9 cellular contexts compared by ENCODE assay signal in genomic region chr18:12309683-12310198, GRCh38. TPM values are rescaled to one million over a fixed set of nuclear protein-coding genes. Genes with fewer than 3 reads are reported as not detected.
DNase-seq lines count a peak whose midpoint lies in the region; ATAC-seq, FAIRE-seq and TF ChIP-seq lines count a peak whose summit lies in the region.
"Had no signal": no experiment of that assay in that cellular context is flagged by ENCODE, and none has a peak within 500 bp of the region (broad histone marks: within the 10 kb centered on the region; RNA-seq: fewer than 3 reads in every experiment).

No MANE protein-coding gene starts in this region.

- no peak overlapping the region for H3K27ac Mint-ChIP-seq in activated CD4-positive, alpha-beta memory T cell treated with anti-CD3 and anti-CD28 coated beads, Interleukin-2, amount 10 ng/mL, durations not matched to agents 7 days and 5 days
- no peak overlapping the region for H3K27ac Mint-ChIP-seq in activated CD4-positive, alpha-beta memory T cell treated with anti-CD3 and anti-CD28 coated beads for 36 hours
- no peak overlapping the region for H3K27ac Mint-ChIP-seq in activated naive CD4-positive, alpha-beta T cell treated with anti-CD3 and anti-CD28 coated beads, Interleukin-2, amount 10 ng/mL, durations not matched to agents 7 days and 5 days

- CTCF ChIA-PET in activated CD4-positive, alpha-beta memory T cell treated with anti-CD3 and anti-CD28 coated beads, Interleukin-2, amount 10 ng/mL, durations not matched to agents 7 days and 5 days (lab: Charles Lee), result interaction anchor here (7.4 kb wide), 1 partner anchor 18 kb away, joined by 40 read pairs; no protein-coding TSS in a partner anchor
- CTCF ChIA-PET in activated CD4-positive, alpha-beta memory T cell treated with anti-CD3 and anti-CD28 coated beads for 36 hours (lab: Charles Lee), result interaction anchor here (1.4 kb wide), 1 partner anchor 18 kb away, joined by 7 read pairs; no protein-coding TSS in a partner anchor
- CTCF ChIA-PET in GM12878 (lab: Yijun Ruan, JAX), result interaction anchor here (1.3 to 1.6 kb wide), 2 partner anchors 8 to 18 kb away, joined by 3 to 9 read pairs; no protein-coding TSS in a partner anchor
- CTCF ChIA-PET in activated naive CD4-positive, alpha-beta T cell treated with anti-CD3 and anti-CD28 coated beads, Interleukin-2, amount 10 ng/mL, durations not matched to agents 7 days and 5 days (lab: Charles Lee), result interaction anchor here (1.3 kb wide), 1 partner anchor 19 kb away, joined by 5 read pairs; no protein-coding TSS in a partner anchor

- in situ Hi-C loops in GM12878 (cut with MboI), result no loop called here
- in situ Hi-C loops in ACHN (cut with HindIII; ENCODE audit: low pct_ligation_motif_present, low pct_unique_long_range_greater_than_20kb, low sequenced_read_pairs), result no loop called here

- peaks cover 9% of the 10 kb centered on the region; the same call in 2 of the 3 replicates for H3K9me3 ChIP-seq in GM12878 (replicated peaks; ENCODE audit: control insufficient read depth, insufficient read depth, low read length)
- H3K9me3 ChIP-seq in tibial artery, result peaks cover 0 to 9% (median 0%) of the 10 kb centered on the region in 3 donors

- POLR2A ChIA-PET in activated CD4-positive, alpha-beta memory T cell treated with anti-CD3 and anti-CD28 coated beads, Interleukin-2, amount 10 ng/mL, durations not matched to agents 7 days and 5 days (lab: Charles Lee), result interaction anchor here (0.7 to 1.2 kb wide), 2 partner anchors 13 to 67 kb away, joined by 3 read pairs; partner anchors contain the start of gene AFG3L2
- POLR2A ChIA-PET in activated CD4-positive, alpha-beta memory T cell treated with anti-CD3 and anti-CD28 coated beads for 36 hours (lab: Charles Lee), result no interaction called here
- POLR2A ChIA-PET in GM12878 (lab: Charles Lee), result interaction anchor here (0.6 to 1.4 kb wide), 5 partner anchors 8 to 681 kb away, joined by 3 to 6 read pairs (median 3); no protein-coding TSS in a partner anchor

- H3K4me1 ChIP-seq in GM12878 (ENCODE audit: control insufficient read depth, insufficient read depth, low read length) (peaks cover 7% of the 10 kb centered on the region; the same call in 1 of the 2 replicates), tibial artery (peaks cover 0 to 57% (median 40%) of the 10 kb centered on the region in 4 donors)

- H3K36me3 Mint-ChIP-seq in activated CD4-positive, alpha-beta memory T cell treated with anti-CD3 and anti-CD28 coated beads, Interleukin-2, amount 10 ng/mL, durations not matched to agents 7 days and 5 days (ENCODE audit: low read depth), result peaks cover 12% of the 10 kb centered on the region
- H3K36me3 Mint-ChIP-seq in activated CD4-positive, alpha-beta memory T cell treated with anti-CD3 and anti-CD28 coated beads for 36 hours, result peaks cover 6% of the 10 kb centered on the region
- peaks cover 8% of the 10 kb centered on the region for H3K36me3 Mint-ChIP-seq in activated naive CD4-positive, alpha-beta T cell treated with anti-CD3 and anti-CD28 coated beads, Interleukin-2, amount 10 ng/mL, durations not matched to agents 7 days and 5 days

- no peak overlapping the region for H2AFZ ChIP-seq in GM12878 (ENCODE audit: control insufficient read depth, low read depth, low read length)

- peak overlapping the region; percentile 24 for H3K4me3 Mint-ChIP-seq in activated CD4-positive, alpha-beta memory T cell treated with anti-CD3 and anti-CD28 coated beads, Interleukin-2, amount 10 ng/mL, durations not matched to agents 7 days and 5 days
- H3K4me3 Mint-ChIP-seq in activated CD4-positive, alpha-beta memory T cell treated with anti-CD3 and anti-CD28 coated beads for 36 hours, result no peak overlapping the region
- no peak overlapping the region for H3K4me3 Mint-ChIP-seq in activated naive CD4-positive, alpha-beta T cell treated with anti-CD3 and anti-CD28 coated beads, Interleukin-2, amount 10 ng/mL, durations not matched to agents 7 days and 5 days

- H3K79me2 ChIP-seq in GM12878 (ENCODE audit: control insufficient read depth, insufficient read depth, low read length), result peaks cover 15% of the 10 kb centered on the region

- RAD21 ChIA-PET in GM12878 (lab: Charles Lee; ENCODE audit: unreplicated experiment), result interaction anchor here (1.6 kb wide), 1 partner anchor 67 kb away, joined by 7 read pairs; the partner anchor contains the start of gene AFG3L2

- no peak for TF ChIP-seq EP300 in GM12878 (IDR thresholded peaks at IDR 0.05; ENCODE audit: borderline replicate concordance in 1 of 2, control insufficient read depth in 1 of 2, low read depth in 2 of 2, low read length in 2 of 2)

- ATAC-seq in GM12878, result peak; percentile 32

- H3K4me1 Mint-ChIP-seq in activated CD4-positive, alpha-beta memory T cell treated with anti-CD3 and anti-CD28 coated beads, Interleukin-2, amount 10 ng/mL, durations not matched to agents 7 days and 5 days, result peaks cover 20% of the 10 kb centered on the region
- peaks cover 10% of the 10 kb centered on the region for H3K4me1 Mint-ChIP-seq in activated CD4-positive, alpha-beta memory T cell treated with anti-CD3 and anti-CD28 coated beads for 36 hours (ENCODE audit: low read depth)
- H3K4me1 Mint-ChIP-seq in activated naive CD4-positive, alpha-beta T cell treated with anti-CD3 and anti-CD28 coated beads, Interleukin-2, amount 10 ng/mL, durations not matched to agents 7 days and 5 days, result peaks cover 16% of the 10 kb centered on the region

- peaks cover 9% of the 10 kb centered on the region for H3K9me3 Mint-ChIP-seq in activated CD4-positive, alpha-beta memory T cell treated with anti-CD3 and anti-CD28 coated beads, Interleukin-2, amount 10 ng/mL, durations not matched to agents 7 days and 5 days
- H3K9me3 Mint-ChIP-seq in activated CD4-positive, alpha-beta memory T cell treated with anti-CD3 and anti-CD28 coated beads for 36 hours, result peaks cover 6% of the 10 kb centered on the region
- peaks cover 6% of the 10 kb centered on the region for H3K9me3 Mint-ChIP-seq in activated naive CD4-positive, alpha-beta T cell treated with anti-CD3 and anti-CD28 coated beads, Interleukin-2, amount 10 ng/mL, durations not matched to agents 7 days and 5 days

- peak overlapping the region; percentile 76 for H3K4me2 ChIP-seq in GM12878 (ENCODE audit: control insufficient read depth, insufficient read depth)

- SMC1A ChIA-PET in GM12878 (lab: Charles Lee; ENCODE audit: uncharacterized antibody, unreplicated experiment), result interaction anchor here (2.0 kb wide), 1 partner anchor 8 kb away, joined by 10 read pairs; no protein-coding TSS in a partner anchor

- intact Hi-C loops in activated CD4-positive, alpha-beta memory T cell treated with anti-CD3 and anti-CD28 coated beads for 36 hours (cut with micrococcal nuclease), result no loop called here
- intact Hi-C loops in GM12878 (cut with micrococcal nuclease; ENCODE audit: unreplicated experiment) (no loop called here), tibial artery (cut with DNase I; ENCODE audit: low total_unique reads) (loop anchor here (5.0 to 10.0 kb wide), 2 partner anchors 37 to 65 kb away; partner anchors contain the start of gene AFG3L2)

- no peaks in the 10 kb centered on the region for H4K20me1 ChIP-seq in GM12878 (ENCODE audit: control insufficient read depth, insufficient read depth)

- H3K4me3 ChIP-seq in GM12878 (peak overlapping the region; percentile 70), tibial artery (peak overlapping the region; percentile 82 to 88)

- BruUV-seq in GM12878 (replicated peaks; lab: Mats Ljungman, UMichigan), result TSS peak; percentile 60

- FAIRE-seq in GM12878 (lab: Jason Lieb, UNC), result no peak

- DNase-seq in activated CD4-positive, alpha-beta memory T cell treated with anti-CD3 and anti-CD28 coated beads, Interleukin-2, amount 10 ng/mL, durations not matched to agents 7 days and 5 days, result no peak
- no peak for DNase-seq in activated CD4-positive, alpha-beta memory T cell treated with anti-CD3 and anti-CD28 coated beads for 36 hours
- no peak for DNase-seq in GM12878 (ENCODE audit: low read depth, low spot score)
- peak; percentile 61 for DNase-seq in kidney tubule cell (ENCODE audit: low spot score)
- no peak for DNase-seq in tibial artery
- no peak for DNase-seq in 8988T
- no peak for DNase-seq in activated naive CD4-positive, alpha-beta T cell treated with anti-CD3 and anti-CD28 coated beads, Interleukin-2, amount 10 ng/mL, durations not matched to agents 7 days and 5 days
- DNase-seq in ACHN, result no peak
- DNase-seq: NCI-H2081 had no signal

- peak overlapping the region; percentile 64 for H3K27ac ChIP-seq in GM12878 (ENCODE audit: control insufficient read depth, insufficient read depth)
- peak overlapping the region; percentile 98 for H3K27ac ChIP-seq in tibial artery

- H3K27me3 Mint-ChIP-seq in activated CD4-positive, alpha-beta memory T cell treated with anti-CD3 and anti-CD28 coated beads, Interleukin-2, amount 10 ng/mL, durations not matched to agents 7 days and 5 days, result peaks cover 40% of the 10 kb centered on the region
- H3K27me3 Mint-ChIP-seq in activated CD4-positive, alpha-beta memory T cell treated with anti-CD3 and anti-CD28 coated beads for 36 hours, result peaks cover 35% of the 10 kb centered on the region
- H3K27me3 Mint-ChIP-seq in activated naive CD4-positive, alpha-beta T cell treated with anti-CD3 and anti-CD28 coated beads, Interleukin-2, amount 10 ng/mL, durations not matched to agents 7 days and 5 days, result peaks cover 68% of the 10 kb centered on the region

- 15% methylated on average over 7 of the region's 7 CpGs for WGBS in GM12878 (ENCODE audit: insufficient coverage, insufficient replicate concordance, low lambda C conversion rate, missing lambda C conversion rate)

- H3K27me3 ChIP-seq in GM12878 (replicated peaks in 1 of 2; ENCODE audit: control insufficient read depth in 2 of 2, insufficient read depth in 2 of 2, low read length in 1 of 2) (no peaks in the 10 kb centered on the region), tibial artery (no peaks in the 10 kb centered on the region)

- TF ChIP-seq CTCF in GM12878 (IDR thresholded peaks at IDR 0.05 in 2 of 3, conservative IDR thresholded peaks at IDR 0.05 in 1 of 3; ENCODE audit: control insufficient read depth in 2 of 3, extremely low read depth in 1 of 3, insufficient read depth in 1 of 3, low read depth in 3 of 3, low read length in 3 of 3), result no peak
- TF ChIP-seq CTCF in tibial artery (IDR thresholded peaks at IDR 0.05), result no peak

- peak overlapping the region; percentile 62; the same call in 1 of the 2 replicates for H3K9ac ChIP-seq in GM12878 (ENCODE audit: control insufficient read depth, insufficient read depth, low read length)

- no peak for TF ChIP-seq POLR2A in GM12878 (IDR thresholded peaks at IDR 0.05; ENCODE audit: low read depth, low read length)

- no peak for TF ChIP-seq RAD21 in GM12878 (IDR thresholded peaks at IDR 0.05; ENCODE audit: insufficient read depth, low read depth, low read length)

- H3K36me3 ChIP-seq in GM12878 (ENCODE audit: control insufficient read depth in 2 of 2, insufficient read depth in 2 of 2, low read length in 1 of 2) (no peaks in the 10 kb centered on the region), tibial artery (peaks cover 24 to 28% (median 28%) of the 10 kb centered on the region in 3 donors)

RNA-seq across cellular contexts. Expression of gene TUBB6, which starts 1.7 kb away (rescaled TPM):
- 1 to 10 TPM; 5.7 to 6.5 TPM for total RNA-seq in activated CD4-positive, alpha-beta memory T cell treated with anti-CD3 and anti-CD28 coated beads, Interleukin-2, amount 10 ng/mL, durations not matched to agents 7 days and 5 days
- total RNA-seq in activated CD4-positive, alpha-beta memory T cell treated with anti-CD3 and anti-CD28 coated beads for 36 hours, result 1 to 10 TPM; 6.7 to 7.5 TPM
- 43.5 and 49.0 TPM in 2 replicates for total RNA-seq in GM12878 (2013; cell fraction: nucleolus; rRNA removed)
- 189 and 197 TPM in 2 replicates for total RNA-seq in GM12878 (2014; rRNA removed)
- 59.3 and 67.4 TPM in 2 replicates for total RNA-seq in GM12878 (2014; rRNA removed; fragmentation: Illumina TruSeq; extraction: Trizol)
- total RNA-seq in GM12878 (2021), result 94.0 and 97.7 TPM in 2 replicates
- polyA plus RNA-seq in GM12878 (2011; ENCODE audit: low read depth), result 29.8 TPM
- 14.7 and 27.4 TPM in 2 replicates for polyA plus RNA-seq in GM12878 (2011; rRNA removed)
- 40.8 and 63.2 TPM in 2 replicates for polyA plus RNA-seq in GM12878 (2011; cell fraction: cytosol; rRNA removed)
- polyA plus RNA-seq in GM12878 (2011; cell fraction: nucleus; rRNA removed), result 31.2 and 60.2 TPM in 2 replicates
- polyA plus RNA-seq in GM12878 (2012), result 52.7 and 61.0 TPM in 2 replicates
- polyA plus RNA-seq in GM12878 (2014; fragmentation: Illumina TruSeq; extraction: Trizol), result 34.0 and 55.0 TPM in 2 replicates
- polyA plus RNA-seq in GM12878 (2014; fragmentation: Nextera tagmentation; extraction: Ambion mirVana), result 10 to 100 TPM; 47.0 to 66.8 TPM
- 213 and 262 TPM in 2 replicates for polyA plus RNA-seq in GM12878 (2014; rRNA removed)
- 100 to 1,000 TPM; 149 to 160 TPM for polyA plus RNA-seq in GM12878 (2016; fragmentation: Nextera tagmentation; extraction: Ambion mirVana)
- polyA minus RNA-seq in GM12878 (2011; rRNA and poly(A)+ RNA removed), result 28.0 and 43.6 TPM in 2 replicates
- polyA minus RNA-seq in GM12878 (2011; cell fraction: cytosol; rRNA and poly(A)+ RNA removed), result 12.6 and 22.6 TPM in 2 replicates
- 5.3 and 15.6 TPM in 2 replicates for polyA minus RNA-seq in GM12878 (2011; cell fraction: nucleus; rRNA and poly(A)+ RNA removed)

RNA-seq across cellular contexts. Expression of gene CIDEA, which starts 55.6 kb away (rescaled TPM):
- not detected for total RNA-seq in activated CD4-positive, alpha-beta memory T cell treated with anti-CD3 and anti-CD28 coated beads, Interleukin-2, amount 10 ng/mL, durations not matched to agents 7 days and 5 days
- total RNA-seq in activated CD4-positive, alpha-beta memory T cell treated with anti-CD3 and anti-CD28 coated beads for 36 hours, result not detected
- total RNA-seq in GM12878 (2013; cell fraction: nucleolus; rRNA removed), result not detected in 2 replicates
- total RNA-seq in GM12878 (2014; rRNA removed) (not detected in 2 replicates), GM12878 (2014; rRNA removed; fragmentation: Illumina TruSeq; extraction: Trizol) (not detected in 2 replicates), GM12878 (2021) (not detected in 2 replicates)
- polyA plus RNA-seq in GM12878 (2011; ENCODE audit: low read depth), result not detected
- polyA plus RNA-seq in GM12878 (2011; rRNA removed) (not detected in 2 replicates), GM12878 (2014; fragmentation: Illumina TruSeq; extraction: Trizol) (not detected in 2 replicates), GM12878 (2014; fragmentation: Nextera tagmentation; extraction: Ambion mirVana) (not detected), GM12878 (2014; rRNA removed) (not detected in 2 replicates), GM12878 (2016; fragmentation: Nextera tagmentation; extraction: Ambion mirVana) (not detected)
- polyA plus RNA-seq in GM12878 (2011; cell fraction: cytosol; rRNA removed), result not detected in 2 replicates
- not detected in 2 replicates for polyA plus RNA-seq in GM12878 (2011; cell fraction: nucleus; rRNA removed)
- not detected in 2 replicates for polyA plus RNA-seq in GM12878 (2012)
- polyA minus RNA-seq in GM12878 (2011; rRNA and poly(A)+ RNA removed), result not detected in 2 replicates
- not detected in 2 replicates for polyA minus RNA-seq in GM12878 (2011; cell fraction: cytosol; rRNA and poly(A)+ RNA removed)
- polyA minus RNA-seq in GM12878 (2011; cell fraction: nucleus; rRNA and poly(A)+ RNA removed), result not detected in 2 replicates

Comparison
In these comparisons a context has a peak if more than half of its experiments do, and no peak if none do; other contexts are left out.
1. RNA of gene TUBB6, which starts 1.7 kb away (total RNA-seq): 43.5 to 197 TPM in GM12878; 6.7 to 7.5 TPM in activated CD4-positive, alpha-beta memory T cell treated with anti-CD3 and anti-CD28 coated beads for 36 hours and 5.7 to 6.5 TPM in activated CD4-positive, alpha-beta memory T cell treated with anti-CD3 and anti-CD28 coated beads, Interleukin-2, amount 10 ng/mL, durations not matched to agents 7 days and 5 days; every median in the first group is over 4 times any median in the second.